ENCODE assay signal across 16 cellular contexts in genomic region chr21:42615924-42616323, GRCh38.
"Had no signal": no experiment of that assay in that cellular context is flagged by ENCODE, and none has a peak within 500 bp of the region (broad histone marks: within the 10 kb centered on the region; RNA-seq: fewer than 3 reads in every experiment).

No MANE protein-coding gene starts in this region.

- DNase-seq: activated gamma-delta T cell, activated T-cell treated with anti-CD3 and anti-CD28 coated beads for 4 hours, dermis blood vessel endothelial cell, foreskin melanocyte, glutamatergic neuron, naive B cell, retina had no signal

- H3K4me1 Mint-ChIP-seq: activated CD8-positive, alpha-beta memory T cell treated with anti-CD3 and anti-CD28 coated beads, Interleukin-2, amount 10 ng/mL, durations not matched to agents 7 days and 5 days; naive B cell had no signal

- H3K36me3 ChIP-seq: thoracic aorta, upper lobe of left lung had no signal

- H3K9me3 Mint-ChIP-seq: activated CD8-positive, alpha-beta T cell treated with anti-CD3 and anti-CD28 coated beads for 36 hours; effector memory CD8-positive, alpha-beta T cell; neural crest cell had no signal

- H3K4me3 Mint-ChIP-seq: activated CD8-positive, alpha-beta memory T cell treated with anti-CD3 and anti-CD28 coated beads, Interleukin-2, amount 10 ng/mL, durations not matched to agents 7 days and 5 days; activated CD8-positive, alpha-beta T cell treated with anti-CD3 and anti-CD28 coated beads for 36 hours; activated T-helper 1 cell treated with anti-CD3 and anti-CD28 coated beads, Interleukin-12 subunit alpha, Interleukin-12 subunit beta, Interleukin-2, Interleukin-4 antibody, amounts not matched to agents 30 ng/mL and 10 ng/mL and 1 ng/mL, durations not matched to agents 14 hours and 24 hours and 36 hours; brain; effector memory CD8-positive, alpha-beta T cell; naive B cell; neural crest cell had no signal

- H3K27ac ChIP-seq: thoracic aorta, upper lobe of left lung had no signal

- H3K27me3 Mint-ChIP-seq: activated CD8-positive, alpha-beta T cell treated with anti-CD3 and anti-CD28 coated beads for 36 hours had no signal

- H3K27ac Mint-ChIP-seq: activated CD8-positive, alpha-beta memory T cell treated with anti-CD3 and anti-CD28 coated beads, Interleukin-2, amount 10 ng/mL, durations not matched to agents 7 days and 5 days; activated CD8-positive, alpha-beta T cell treated with anti-CD3 and anti-CD28 coated beads for 36 hours; activated naive CD4-positive, alpha-beta T cell treated with anti-CD3 and anti-CD28 coated beads, Interleukin-2, amount 50 U/mL, for 72 hours; activated T-helper 1 cell treated with anti-CD3 and anti-CD28 coated beads, Interleukin-12 subunit alpha, Interleukin-12 subunit beta, Interleukin-2, Interleukin-4 antibody, amounts not matched to agents 30 ng/mL and 10 ng/mL and 1 ng/mL, durations not matched to agents 14 hours and 24 hours and 36 hours; brain; effector memory CD8-positive, alpha-beta T cell; naive B cell had no signal

- H3K9me3 ChIP-seq: upper lobe of left lung had no signal

- H3K4me3 ChIP-seq: thoracic aorta had no signal

- H3K36me3 Mint-ChIP-seq: activated CD8-positive, alpha-beta memory T cell treated with anti-CD3 and anti-CD28 coated beads, Interleukin-2, amount 10 ng/mL, durations not matched to agents 7 days and 5 days; brain; naive B cell had no signal

- H3K27me3 ChIP-seq: upper lobe of left lung had no signal
